ENCODE assay signal across 19 cellular contexts in genomic region chr21:46289655-46290178, GRCh38. TPM values are rescaled to one million over a fixed set of nuclear protein-coding genes. Genes with fewer than 3 reads are reported as not detected.
DNase-seq lines count a peak whose midpoint lies in the region; ATAC-seq and FAIRE-seq lines count a peak whose summit lies in the region.
"Had no signal": no experiment of that assay in that cellular context is flagged by ENCODE, and none has a peak within 500 bp of the region (broad histone marks: within the 10 kb centered on the region; RNA-seq: fewer than 3 reads in every experiment).

No MANE protein-coding gene starts in this region.

- H3K4me3 ChIP-seq in BLaER1, result no peak overlapping the region
- H3K4me3 ChIP-seq in mesendoderm (ENCODE audit: low read length), result no peak overlapping the region
- H3K4me3 ChIP-seq: A549, SJSA1 had no signal

- H3K4me2 ChIP-seq in BLaER1, result peak overlapping the region; percentile 30
- H3K4me2 ChIP-seq in mesendoderm (ENCODE audit: low read length), result no peak overlapping the region
- H3K4me2 ChIP-seq: A549 had no signal

- H2BK120ac ChIP-seq in mesendoderm (ENCODE audit: low read depth, low read length), result no peak overlapping the region

- no peak overlapping the region for H2BK5ac ChIP-seq in mesendoderm (ENCODE audit: low read length)

- WGBS in mesendoderm (ENCODE audit: extremely low coverage, insufficient coverage, low lambda C conversion rate), result no CpG with 5 or more reads among the region's 6 CpGs

- H3K23ac ChIP-seq in mesendoderm (ENCODE audit: low read length), result peak overlapping the region; percentile 15

- H3K4me1 ChIP-seq in BLaER1 (peaks cover 39% of the 10 kb centered on the region), mesendoderm (ENCODE audit: control insufficient read depth, low read depth, low read length) (peaks cover 2% of the 10 kb centered on the region)

- no peaks in the 10 kb centered on the region for H3K27me3 ChIP-seq in BLaER1
- H3K27me3 ChIP-seq in mesendoderm (ENCODE audit: insufficient read depth, low read length, poor library complexity), result no peaks in the 10 kb centered on the region
- H3K27me3 ChIP-seq: SJSA1 had no signal

- peaks cover 11% of the 10 kb centered on the region; the same call in 1 of the 2 replicates for H4K20me1 ChIP-seq in BLaER1

- H3K79me2 ChIP-seq in mesendoderm (ENCODE audit: control insufficient read depth, insufficient read depth, low read length), result peaks cover 12% of the 10 kb centered on the region

- ATAC-seq in GM18873 (IDR thresholded peaks at IDR 0.05; ENCODE audit: low FRiP score, unreplicated experiment), result no peak
- no peak for ATAC-seq in HG03460 (IDR thresholded peaks at IDR 0.05; ENCODE audit: unreplicated experiment)
- ATAC-seq: A549, PC-3, T-cell had no signal

- H3K36me3 ChIP-seq in BLaER1, result peaks cover 12% of the 10 kb centered on the region
- no peaks in the 10 kb centered on the region for H3K36me3 ChIP-seq in mesendoderm (ENCODE audit: control insufficient read depth, insufficient read depth, low read length)

- H4K5ac ChIP-seq in mesendoderm (ENCODE audit: low read length), result no peak overlapping the region

- FAIRE-seq in HTR-8/SVneo (lab: Jason Lieb, UNC), result peak; percentile 88
- FAIRE-seq: A549, GM18507 had no signal

- H3K4ac ChIP-seq in mesendoderm (ENCODE audit: low read depth, low read length), result no peak overlapping the region

- no peak for DNase-seq in HTR-8/SVneo (ENCODE audit: insufficient read length, low spot score)
- DNase-seq in SK-N-DZ (ENCODE audit: low spot score), result peak; percentile 22
- no peak for DNase-seq in mesendoderm
- DNase-seq in activated naive CD4-positive, alpha-beta T cell (lab: John Stamatoyannopoulos, UW), result no peak
- DNase-seq: H7, MV-4-11, NCI-H1417 treated with DMSO at 0.1 percent for 48 hours, NCI-H1930, NCI-H2171, NCI-H446, NCI-H69, PC-3, T-cell had no signal

- H3K9ac ChIP-seq in BLaER1 (no peak overlapping the region), mesendoderm (ENCODE audit: low read length) (peak overlapping the region; percentile 15)

- no peak overlapping the region for H4K8ac ChIP-seq in mesendoderm (ENCODE audit: low read depth, low read length)

- H3K27ac ChIP-seq in BLaER1 (no peak overlapping the region), mesendoderm (ENCODE audit: low read depth, low read length) (no peak overlapping the region)
- H3K27ac ChIP-seq: A549, SJSA1 had no signal

- no peak overlapping the region for H2BK15ac ChIP-seq in mesendoderm (replicated peaks; ENCODE audit: low read depth)

- H3K79me1 ChIP-seq in mesendoderm (ENCODE audit: low read length), result peaks cover 6% of the 10 kb centered on the region

- peaks cover 9% of the 10 kb centered on the region for H3K9me3 ChIP-seq in BLaER1
- H3K9me3 ChIP-seq: A549, SJSA1 had no signal

- H3K56ac ChIP-seq in mesendoderm (ENCODE audit: low read length), result peak overlapping the region; percentile 22

- no peak overlapping the region for H3K18ac ChIP-seq in mesendoderm (ENCODE audit: low read length)

- H2AK5ac ChIP-seq in mesendoderm (ENCODE audit: low read length), result no peak overlapping the region

RNA-seq across cellular contexts. Expression of gene YBEY, which starts 3.6 kb away (rescaled TPM):
- 31.7 and 37.6 TPM in 2 replicates for polyA plus RNA-seq in SK-N-DZ (2014; cell fraction: cytosol; rRNA removed)
- polyA plus RNA-seq in SK-N-DZ (2014; cell fraction: nucleus; rRNA removed), result 22.1 and 30.0 TPM in 2 replicates
- polyA plus RNA-seq in mesendoderm (2013, experiment 1 of 2), result 16.0 TPM
- polyA plus RNA-seq in mesendoderm (2013, experiment 2 of 2), result 16.8 TPM

RNA-seq across cellular contexts. Expression of gene MCM3AP, which starts 4.3 kb away (rescaled TPM):
- 56.0 and 66.0 TPM in 2 replicates for polyA plus RNA-seq in SK-N-DZ (2014; cell fraction: cytosol; rRNA removed)
- 98.8 and 146 TPM in 2 replicates for polyA plus RNA-seq in SK-N-DZ (2014; cell fraction: nucleus; rRNA removed)
- 47.2 TPM for polyA plus RNA-seq in mesendoderm (2013, experiment 1 of 2)
- polyA plus RNA-seq in mesendoderm (2013, experiment 2 of 2), result 48.1 TPM

RNA-seq across cellular contexts. Expression of gene C21orf58, which starts 34.0 kb away (rescaled TPM):
- 30.6 and 33.3 TPM in 2 replicates for polyA plus RNA-seq in SK-N-DZ (2014; cell fraction: cytosol; rRNA removed)
- polyA plus RNA-seq in SK-N-DZ (2014; cell fraction: nucleus; rRNA removed), result 70.5 and 84.6 TPM in 2 replicates
- polyA plus RNA-seq in mesendoderm (2013, experiment 1 of 2), result 7.3 TPM
- 7.5 TPM for polyA plus RNA-seq in mesendoderm (2013, experiment 2 of 2)

RNA-seq across cellular contexts. Expression of gene PCNT, which starts 34.2 kb away (rescaled TPM):
- 23.5 and 30.3 TPM in 2 replicates for polyA plus RNA-seq in SK-N-DZ (2014; cell fraction: cytosol; rRNA removed)
- polyA plus RNA-seq in SK-N-DZ (2014; cell fraction: nucleus; rRNA removed), result 161 and 181 TPM in 2 replicates
- 13.6 TPM for polyA plus RNA-seq in mesendoderm (2013, experiment 1 of 2)
- 12.3 TPM for polyA plus RNA-seq in mesendoderm (2013, experiment 2 of 2)
